ENCODE assay signal across 19 cellular contexts in genomic region chr3:3699816-3700633, GRCh38.
A peak's percentile ranks its signal among the peaks of the same experiment; 100 is the strongest.
DNase-seq lines count a peak whose midpoint lies in the region; FAIRE-seq and TF ChIP-seq lines count a peak whose summit lies in the region.
"Had no signal": no experiment of that assay in that cellular context is flagged by ENCODE, and none has a peak within 500 bp of the region (broad histone marks: within the 10 kb centered on the region; RNA-seq: fewer than 3 reads in every experiment).

No MANE protein-coding gene starts in this region.

- intact Hi-C loops in posterior cingulate gyrus (cut with DNase I) = no loop called here

- no peaks in the 10 kb centered on the region for H4K20me1 ChIP-seq in keratinocyte (ENCODE audit: control insufficient read depth, extremely low read depth, insufficient read depth, low read length)

- H3K27me3 ChIP-seq in SJCRH30 (no peaks in the 10 kb centered on the region), keratinocyte (ENCODE audit: control insufficient read depth, extremely low read depth, insufficient read depth, low read length) (no peaks in the 10 kb centered on the region)
- H3K27me3 ChIP-seq: gastroesophageal sphincter, neural progenitor cell had no signal

- H2AFZ ChIP-seq in keratinocyte (ENCODE audit: control insufficient read depth, low read length) = peak overlapping the region; percentile 36
- H2AFZ ChIP-seq: neural progenitor cell had no signal

- in situ Hi-C loops in ACHN (cut with HindIII; ENCODE audit: low pct_ligation_motif_present, low pct_unique_long_range_greater_than_20kb, low sequenced_read_pairs) = no loop called here

- H3K9me3 ChIP-seq in SJCRH30 (replicated peaks) = no peaks in the 10 kb centered on the region
- H3K9me3 ChIP-seq in keratinocyte (ENCODE audit: control insufficient read depth, low read depth, low read length) = no peaks in the 10 kb centered on the region
- H3K9me3 ChIP-seq: gastroesophageal sphincter, mucosa of descending colon had no signal

- no peaks in the 10 kb centered on the region for H3K79me2 ChIP-seq in keratinocyte (ENCODE audit: control insufficient read depth, insufficient read depth, low read length)

- H3K27ac ChIP-seq in SJCRH30 (peak overlapping the region; percentile 4; the same call in 1 of the 2 replicates), keratinocyte (ENCODE audit: control insufficient read depth, insufficient read depth, low read length) (no peak overlapping the region)
- H3K27ac ChIP-seq: gastroesophageal sphincter, neural progenitor cell, VCaP had no signal

- no peak overlapping the region for H3K4me2 ChIP-seq in keratinocyte (ENCODE audit: control insufficient read depth, extremely low read depth, insufficient read depth, low read depth, low read length)
- H3K4me2 ChIP-seq: GM23338, neural progenitor cell had no signal

- no peak overlapping the region for H3K9ac ChIP-seq in keratinocyte (ENCODE audit: control insufficient read depth, extremely low read depth, insufficient read depth, low read length)
- H3K9ac ChIP-seq: neural progenitor cell had no signal

- H3K4me3 ChIP-seq in SJCRH30 (no peak overlapping the region), keratinocyte (ENCODE audit: control insufficient read depth in 2 of 3, extremely low read depth in 1 of 3, insufficient read depth in 2 of 3, low read depth in 1 of 3, low read length in 3 of 3) (no peak overlapping the region)
- H3K4me3 ChIP-seq: gastroesophageal sphincter, GM23338, mucosa of descending colon, neural progenitor cell had no signal

- H3K36me3 ChIP-seq in SJCRH30 (no peaks in the 10 kb centered on the region), keratinocyte (ENCODE audit: control insufficient read depth in 2 of 2, extremely low read depth in 1 of 2, insufficient read depth in 2 of 2, low read length in 2 of 2) (no peaks in the 10 kb centered on the region)
- H3K36me3 ChIP-seq: gastroesophageal sphincter, neural progenitor cell had no signal

- DNase-seq in ACHN (peak; percentile 3), NCI-H1417 (lab: John Stamatoyannopoulos, UW) (peak; percentile 3 to 87 (median 49)), SJCRH30 (no peak), keratinocyte (ENCODE audit: low read depth, low spot score) (peak; percentile 7), GM20000 (ENCODE audit: low spot score) (no peak), retina (no peak), posterior cingulate gyrus (no peak), SIG-M5 (lab: John Stamatoyannopoulos, UW) (no peak)
- DNase-seq: activated CD4-positive, alpha-beta T cell treated with anti-CD3 and anti-CD28 coated beads, Interleukin-2, amount 50 U/mL, for 1 hour; activated CD8-positive, alpha-beta memory T cell treated with anti-CD3 and anti-CD28 coated beads, Interleukin-2, amount 50 U/mL, for 4 hours; activated effector memory CD4-positive, alpha-beta T cell treated with anti-CD3 and anti-CD28 coated beads, Interleukin-2, amount 50 U/mL, for 16 hours; Karpas-422; mucosa of descending colon; NCI-H1105 treated with DMSO at 0.1 percent for 48 hours had no signal

- no peaks in the 10 kb centered on the region for H3K9me1 ChIP-seq in keratinocyte (ENCODE audit: control insufficient read depth, extremely low read depth, insufficient read depth, low read length)

- dilution Hi-C loops in keratinocyte (cut with MboI; ENCODE audit: extremely low pct_ligation_motif_present, low sequenced_read_pairs) = no loop called here

- TF ChIP-seq CTCF in keratinocyte (optimal IDR thresholded peaks at IDR 0.05 in 1 of 3, IDR thresholded peaks at IDR 0.05 in 1 of 3, conservative IDR thresholded peaks at IDR 0.05 in 1 of 3; ENCODE audit: extremely low read depth in 1 of 3, insufficient read depth in 2 of 3, low read length in 3 of 3) (no peak), GM20000 (IDR thresholded peaks at IDR 0.05; ENCODE audit: extremely low read depth, missing control alignments) (no peak)

- peak; percentile 43 for FAIRE-seq in keratinocyte (lab: Jason Lieb, UNC)
- FAIRE-seq: HTR-8/SVneo had no signal

- no peaks in the 10 kb centered on the region; the same call in 1 of the 2 replicates for H3K4me1 ChIP-seq in SJCRH30
- H3K4me1 ChIP-seq in keratinocyte (ENCODE audit: control insufficient read depth, extremely low read depth, insufficient read depth, low read length) = no peaks in the 10 kb centered on the region

Comparison
In these comparisons a context has a peak if more than half of its experiments do, and no peak if none do; other contexts are left out.
1. DNase-seq: peak in ACHN (single experiment), NCI-H1417 (3 of 3) and keratinocyte (single experiment); none in SJCRH30 (0 of 2), GM20000 (single experiment), retina (single experiment), posterior cingulate gyrus (0 of 10) and SIG-M5 (single experiment).